9 cellular contexts compared by ENCODE assay signal in genomic region chr6:131949615-131949908, GRCh38. TPM values are rescaled to one million over a fixed set of nuclear protein-coding genes. Genes with fewer than 3 reads are reported as not detected.
DNase-seq lines count a peak whose midpoint lies in the region; ATAC-seq, FAIRE-seq and TF ChIP-seq lines count a peak whose summit lies in the region.
"Had no signal": no experiment of that assay in that cellular context is flagged by ENCODE, and none has a peak within 500 bp of the region (broad histone marks: within the 10 kb centered on the region; RNA-seq: fewer than 3 reads in every experiment).

No MANE protein-coding gene starts in this region.

- H2BK15ac ChIP-seq in H1 (ENCODE audit: low read length): no peak overlapping the region

- H3K27ac ChIP-seq in PC-3 (ENCODE audit: low read length): no peak overlapping the region
- H3K27ac ChIP-seq in H1 (ENCODE audit: low read depth, low read length): no peak overlapping the region
- H3K27ac ChIP-seq in lower lobe of right lung: peak overlapping the region; percentile 91
- H3K27ac ChIP-seq in testis: peak overlapping the region; percentile 75 to 91

- CTCF ChIA-PET in PC-3 (lab: Charles Lee): interaction anchor here (0.6 kb wide), 1 partner anchor 48 kb away, joined by 3 read pairs; no protein-coding TSS in a partner anchor
- CTCF ChIA-PET in H1 (lab: Charles Lee; ENCODE audit: partially characterized antibody): interaction anchor here (0.7 to 5.4 kb wide), 12 partner anchors 12 to 322 kb away, joined by 3 to 36 read pairs (median 3); no protein-coding TSS in a partner anchor
- CTCF ChIA-PET in activated CD8-positive, alpha-beta memory T cell treated with anti-CD3 and anti-CD28 coated beads, Interleukin-2, amount 10 ng/mL, durations not matched to agents 7 days and 5 days (lab: Charles Lee): interaction anchor here (1.1 kb wide), 1 partner anchor 26 kb away, joined by 3 read pairs; no protein-coding TSS in a partner anchor
- CTCF ChIA-PET in activated CD4-positive, alpha-beta T cell treated with anti-CD3 and anti-CD28 coated beads for 36 hours (lab: Charles Lee): interaction anchor here (0.6 to 0.7 kb wide), 5 partner anchors 12 to 430 kb away, joined by 3 to 4 read pairs (median 3); no protein-coding TSS in a partner anchor

- peaks cover 10% of the 10 kb centered on the region for H4K20me1 ChIP-seq in PC-3 (ENCODE audit: low read length)
- H4K20me1 ChIP-seq in H1 (replicated peaks in 1 of 2; ENCODE audit: control insufficient read depth in 1 of 2, insufficient read depth in 2 of 2, low read length in 2 of 2): peaks cover 18 to 19% of the 10 kb centered on the region in 2 experiments

- BruUV-seq in PC-3 (replicated peaks; lab: Mats Ljungman, UMichigan): no TSS peak

- H2BK120ac ChIP-seq in H1 (replicated peaks; ENCODE audit: low read depth, low read length): no peak overlapping the region

- peaks cover 2% of the 10 kb centered on the region; the same call in 1 of the 2 replicates for H3K79me1 ChIP-seq in H1 (ENCODE audit: low read depth, low read length)

- H3K4me1 ChIP-seq in PC-3 (ENCODE audit: insufficient read depth, low read length) (peaks cover 34% of the 10 kb centered on the region), H1 (replicated peaks in 1 of 4; ENCODE audit: control insufficient read depth in 3 of 4, insufficient read depth in 4 of 4, low read length in 3 of 4) (peaks cover 10 to 28% (median 19%) of the 10 kb centered on the region in 4 experiments), lower lobe of right lung (peaks cover 32% of the 10 kb centered on the region), testis (no peaks in the 10 kb centered on the region)

- H3K18ac ChIP-seq in H1 (ENCODE audit: extremely low read depth, low read length): no peak overlapping the region

- intact Hi-C loops in PC-3 (cut with micrococcal nuclease): no loop called here
- intact Hi-C loops in lower lobe of right lung (cut with DNase I): no loop called here
- intact Hi-C loops in testis (cut with DNase I; ENCODE audit: low total_unique reads): no loop called here
- intact Hi-C loops in activated CD4-positive, alpha-beta T cell treated with anti-CD3 and anti-CD28 coated beads for 36 hours (cut with DNase I, micrococcal nuclease): no loop called here

- TF ChIP-seq EP300 in H1 (IDR thresholded peaks at IDR 0.05; ENCODE audit: borderline replicate concordance in 1 of 2, low read depth in 2 of 2, low read length in 2 of 2): no peak

- no peak overlapping the region for H3K4me3 Mint-ChIP-seq in activated CD8-positive, alpha-beta memory T cell treated with anti-CD3 and anti-CD28 coated beads, Interleukin-2, amount 10 ng/mL, durations not matched to agents 7 days and 5 days
- no peak overlapping the region for H3K4me3 Mint-ChIP-seq in activated CD4-positive, alpha-beta T cell treated with anti-CD3 and anti-CD28 coated beads for 36 hours

- TF ChIP-seq POLR2A in H1 (IDR thresholded peaks at IDR 0.05; ENCODE audit: control extremely low read depth in 1 of 2, low read depth in 2 of 2, low read length in 2 of 2): no peak
- TF ChIP-seq POLR2A in testis (IDR thresholded peaks at IDR 0.05): no peak

- no peak overlapping the region for H4K8ac ChIP-seq in H1 (ENCODE audit: extremely low read depth, insufficient read depth, low read length)

- H2AFZ ChIP-seq in PC-3 (ENCODE audit: low read length) (no peak overlapping the region), H1 (ENCODE audit: low read length) (no peak overlapping the region)

- DNase-seq in PC-3 (no peak), H1 (ENCODE audit: low read depth in 1 of 2, low spot score in 2 of 2) (no peak), lower lobe of right lung (no peak), testis (no peak), ureter (ENCODE audit: low spot score) (no peak), NCI-H2227 (lab: John Stamatoyannopoulos, UW; ENCODE audit: unreplicated experiment) (no peak)
- DNase-seq in activated CD8-positive, alpha-beta memory T cell treated with anti-CD3 and anti-CD28 coated beads, Interleukin-2, amount 10 ng/mL, durations not matched to agents 7 days and 5 days: no peak
- no peak for DNase-seq in activated CD4-positive, alpha-beta T cell treated with anti-CD3 and anti-CD28 coated beads for 36 hours
- DNase-seq: SIG-M5 had no signal

- no peak for FAIRE-seq in H1 (lab: Jason Lieb, UNC)

- WGBS in H1 (ENCODE audit: extremely low coverage in 1 of 2, insufficient coverage in 1 of 2, insufficient read length in 1 of 2, insufficient replicate concordance in 2 of 2, low coverage in 1 of 2, low lambda C conversion rate in 2 of 2, missing lambda C conversion rate in 1 of 2), 2 experiments: 89% methylated on average over 3 of the region's 3 CpGs; no CpG with 5 or more reads in 1 of the 2 experiments
- WGBS in testis, 2 donors: 21 to 35% methylated on average over 3 of the region's 3 CpGs

- H3K23me2 ChIP-seq in H1 (ENCODE audit: low read depth, low read length): peaks cover 8% of the 10 kb centered on the region

- H3K36me3 Mint-ChIP-seq in activated CD8-positive, alpha-beta memory T cell treated with anti-CD3 and anti-CD28 coated beads, Interleukin-2, amount 10 ng/mL, durations not matched to agents 7 days and 5 days: no peaks in the 10 kb centered on the region
- H3K36me3 Mint-ChIP-seq in activated CD4-positive, alpha-beta T cell treated with anti-CD3 and anti-CD28 coated beads for 36 hours (ENCODE audit: low read depth): no peaks in the 10 kb centered on the region

- H3K4me1 Mint-ChIP-seq in activated CD8-positive, alpha-beta memory T cell treated with anti-CD3 and anti-CD28 coated beads, Interleukin-2, amount 10 ng/mL, durations not matched to agents 7 days and 5 days: peaks cover 11% of the 10 kb centered on the region
- peaks cover 9% of the 10 kb centered on the region for H3K4me1 Mint-ChIP-seq in activated CD4-positive, alpha-beta T cell treated with anti-CD3 and anti-CD28 coated beads for 36 hours

- POLR2A ChIA-PET in PC-3 (lab: Charles Lee; ENCODE audit: unreplicated experiment) (no interaction called here), H1 (lab: Charles Lee; ENCODE audit: partially characterized antibody) (interaction anchor here (0.7 to 8.8 kb wide), 28 partner anchors 11 to 340 kb away, joined by 3 to 216 read pairs (median 6); no protein-coding TSS in a partner anchor)
- POLR2A ChIA-PET in activated CD4-positive, alpha-beta T cell treated with anti-CD3 and anti-CD28 coated beads for 36 hours (lab: Charles Lee): no interaction called here

- no peaks in the 10 kb centered on the region for H3K9me3 Mint-ChIP-seq in activated CD8-positive, alpha-beta memory T cell treated with anti-CD3 and anti-CD28 coated beads, Interleukin-2, amount 10 ng/mL, durations not matched to agents 7 days and 5 days (ENCODE audit: low read depth)
- no peaks in the 10 kb centered on the region for H3K9me3 Mint-ChIP-seq in activated CD4-positive, alpha-beta T cell treated with anti-CD3 and anti-CD28 coated beads for 36 hours (ENCODE audit: low read depth)

- H3K23ac ChIP-seq in H1 (ENCODE audit: insufficient read length): no peak overlapping the region

- no peak overlapping the region for H3K27ac Mint-ChIP-seq in activated CD8-positive, alpha-beta memory T cell treated with anti-CD3 and anti-CD28 coated beads, Interleukin-2, amount 10 ng/mL, durations not matched to agents 7 days and 5 days
- H3K27ac Mint-ChIP-seq in activated CD4-positive, alpha-beta T cell treated with anti-CD3 and anti-CD28 coated beads for 36 hours: no peak overlapping the region

- TF ChIP-seq RAD21 in H1 (IDR thresholded peaks at IDR 0.05 in 1 of 2, conservative IDR thresholded peaks at IDR 0.05 in 1 of 2; ENCODE audit: low read depth in 2 of 2, low read length in 2 of 2): no peak

- H3K79me2 ChIP-seq in PC-3 (ENCODE audit: low read length): peaks cover 12% of the 10 kb centered on the region
- peaks cover 0 to 29% of the 10 kb centered on the region in 2 experiments; a peak in 3 of 4 replicates for H3K79me2 ChIP-seq in H1 (ENCODE audit: control insufficient read depth in 1 of 2, insufficient read depth in 2 of 2, low read length in 2 of 2)

- no peak overlapping the region for H3K14ac ChIP-seq in H1 (ENCODE audit: insufficient read length)

- H3K4me2 ChIP-seq in PC-3 (ENCODE audit: low read length) (peak overlapping the region; percentile 96), H1 (ENCODE audit: insufficient read depth in 1 of 2, low read depth in 2 of 2, low read length in 2 of 2) (peak overlapping the region; percentile 99 to 100)

- H3F3A ChIP-seq in PC-3 (ENCODE audit: low read length, unreplicated experiment): no peaks in the 10 kb centered on the region

- H4K5ac ChIP-seq in H1 (ENCODE audit: insufficient read length, low read depth, low read length): no peak overlapping the region

- no peaks in the 10 kb centered on the region for H3K9me2 ChIP-seq in PC-3 (replicated peaks; ENCODE audit: low read length)

- TF ChIP-seq CTCF in PC-3 (conservative IDR thresholded peaks at IDR 0.05; ENCODE audit: low read depth, low read length) (no peak), H1 (IDR thresholded peaks at IDR 0.05; ENCODE audit: control extremely low read depth in 1 of 3, insufficient read depth in 1 of 3, low read depth in 1 of 3, low read length in 3 of 3) (no peak), lower lobe of right lung (IDR thresholded peaks at IDR 0.05) (no peak), testis (IDR thresholded peaks at IDR 0.05) (no peak)

- H2BK20ac ChIP-seq in H1 (ENCODE audit: low read length): no peak overlapping the region

- H2BK12ac ChIP-seq in H1 (ENCODE audit: low read depth, low read length): no peak overlapping the region

- H3K27me3 Mint-ChIP-seq in activated CD8-positive, alpha-beta memory T cell treated with anti-CD3 and anti-CD28 coated beads, Interleukin-2, amount 10 ng/mL, durations not matched to agents 7 days and 5 days: peaks cover 73% of the 10 kb centered on the region
- peaks cover 57% of the 10 kb centered on the region for H3K27me3 Mint-ChIP-seq in activated CD4-positive, alpha-beta T cell treated with anti-CD3 and anti-CD28 coated beads for 36 hours

- H3K27me3 ChIP-seq in PC-3 (ENCODE audit: low read length) (no peaks in the 10 kb centered on the region), H1 (replicated peaks in 1 of 4; ENCODE audit: control insufficient read depth in 3 of 4, extremely low read depth in 1 of 4, insufficient read depth in 3 of 4, low read length in 3 of 4) (no peaks in the 10 kb centered on the region), lower lobe of right lung (ENCODE audit: low read depth) (no peaks in the 10 kb centered on the region), testis (no peaks in the 10 kb centered on the region)

- peaks cover 11% of the 10 kb centered on the region; the same call in 1 of the 2 replicates for H3K36me3 ChIP-seq in PC-3 (ENCODE audit: low read depth, low read length)
- H3K36me3 ChIP-seq in H1 (ENCODE audit: control insufficient read depth in 2 of 4, insufficient read depth in 4 of 4, low read length in 3 of 4): peaks cover 2 to 35% (median 16%) of the 10 kb centered on the region in 4 experiments; a peak in 7 of 8 replicates
- no peaks in the 10 kb centered on the region for H3K36me3 ChIP-seq in lower lobe of right lung
- no peaks in the 10 kb centered on the region for H3K36me3 ChIP-seq in testis (ENCODE audit: low read depth, missing control alignments)

- ATAC-seq in PC-3: no peak
- no peak for ATAC-seq in lower lobe of right lung
- no peak for ATAC-seq in activated CD8-positive, alpha-beta memory T cell treated with anti-CD3 and anti-CD28 coated beads, Interleukin-2, amount 10 ng/mL, durations not matched to agents 7 days and 5 days
- no peak for ATAC-seq in activated CD4-positive, alpha-beta T cell treated with anti-CD3 and anti-CD28 coated beads for 36 hours

- no peaks in the 10 kb centered on the region for H3K9me3 ChIP-seq in PC-3 (ENCODE audit: low read length)
- H3K9me3 ChIP-seq in H1 (ENCODE audit: insufficient read depth in 2 of 2, low read depth in 1 of 2, low read length in 1 of 2): no peaks in the 10 kb centered on the region
- no peaks in the 10 kb centered on the region for H3K9me3 ChIP-seq in lower lobe of right lung
- H3K9me3 ChIP-seq in testis: no peaks in the 10 kb centered on the region

- H3K9ac ChIP-seq in PC-3 (ENCODE audit: low read length) (no peak overlapping the region), H1 (replicated peaks in 1 of 4; ENCODE audit: extremely low read depth in 1 of 4, low read depth in 3 of 4, low read length in 3 of 4) (peak overlapping the region in 2 of 4 experiments; percentile 87 to 94; a peak in 1 of 7 replicates)

- H3K56ac ChIP-seq in H1 (replicated peaks; ENCODE audit: insufficient read length, low read depth, low read length): no peak overlapping the region

- no peak overlapping the region for H3K4ac ChIP-seq in H1 (replicated peaks; ENCODE audit: insufficient read length, low read depth, low read length)

- H2BK5ac ChIP-seq in H1 (ENCODE audit: low read depth, low read length): no peak overlapping the region

- no peak overlapping the region for H4K91ac ChIP-seq in H1 (replicated peaks; ENCODE audit: insufficient read length, low read length)

- H3K4me3 ChIP-seq in PC-3 (ENCODE audit: low read length) (peak overlapping the region; percentile 86), H1 (ENCODE audit: extremely low read depth in 1 of 4, insufficient read depth in 2 of 4, low read depth in 3 of 4, low read length in 4 of 4) (peak overlapping the region; percentile 72 to 98 (median 90); a peak in 7 of 8 replicates), lower lobe of right lung (peak overlapping the region; percentile 61), testis (peak overlapping the region; percentile 73 to 81)

- no peak overlapping the region for H2AK5ac ChIP-seq in H1 (ENCODE audit: low read depth, low read length)

RNA-seq across cellular contexts. Expression of gene CCN2, which starts 1.6 kb away (rescaled TPM):
- total RNA-seq in PC-3 (2014; rRNA removed): 33.2 and 34.4 TPM in 2 replicates
- 105 and 107 TPM in 2 replicates for total RNA-seq in H1 (2021; fragmentation: NEBNext Ultra II Directional; extraction: Animal tissue kit (Norgen Biotek cat#: 25700))
- polyA plus RNA-seq in H1 (2011; rRNA removed): 25.0 and 47.5 TPM in 2 replicates
- polyA plus RNA-seq in H1 (2011; cell fraction: cytosol; rRNA removed): 41.2 TPM
- 63.0 TPM for polyA plus RNA-seq in H1 (2011; cell fraction: nucleus; rRNA removed)
- polyA plus RNA-seq in H1 (2012, experiment 1 of 2): 45.9 to 78.2 TPM (median 57.8 TPM) in 4 replicates
- polyA plus RNA-seq in H1 (2012, experiment 2 of 2): 40.3 TPM
- 74.6 TPM for polyA plus RNA-seq in H1 (2013, experiment 1 of 2)
- 92.4 TPM for polyA plus RNA-seq in H1 (2013, experiment 2 of 2)
- 15.8 and 28.5 TPM in 2 replicates for polyA minus RNA-seq in H1 (2011; rRNA and poly(A)+ RNA removed)
- 40.0 TPM for polyA minus RNA-seq in H1 (2011; cell fraction: cytosol; rRNA and poly(A)+ RNA removed)
- 69.8 TPM for polyA minus RNA-seq in H1 (2011; cell fraction: nucleus; rRNA and poly(A)+ RNA removed)
- 83.1 TPM for total RNA-seq in lower lobe of right lung
- total RNA-seq in testis: 10 to 100 TPM; 39.1 to 50.2 TPM
- 50.4 TPM for polyA plus RNA-seq in testis (ENCODE audit: insufficient read depth, low read depth, low replicate concordance)
- total RNA-seq in ureter: 70.9 TPM
- not detected for total RNA-seq in activated CD8-positive, alpha-beta memory T cell treated with anti-CD3 and anti-CD28 coated beads, Interleukin-2, amount 10 ng/mL, durations not matched to agents 7 days and 5 days
- total RNA-seq in activated CD4-positive, alpha-beta T cell treated with anti-CD3 and anti-CD28 coated beads for 36 hours: not detected

Comparison
In these comparisons a context has a peak if more than half of its experiments do, and no peak if none do; other contexts are left out.
1. H3K27ac ChIP-seq: peak in lower lobe of right lung (single experiment) and testis (2 of 2); none in PC-3 (single experiment) and H1 (single experiment).
2. RNA of gene CCN2, which starts 1.6 kb away (total RNA-seq): 105 to 107 TPM in H1, 83.1 TPM in lower lobe of right lung (single experiment), 70.9 TPM in ureter (single experiment), 39.1 to 50.2 TPM in testis and 33.2 to 34.4 TPM in PC-3; not detected in activated CD4-positive, alpha-beta T cell treated with anti-CD3 and anti-CD28 coated beads for 36 hours and not detected in activated CD8-positive, alpha-beta memory T cell treated with anti-CD3 and anti-CD28 coated beads, Interleukin-2, amount 10 ng/mL, durations not matched to agents 7 days and 5 days; every median in the first group is over 10 times any median in the second.
3. Peak in every context shown above with its lines, with median percentiles within 50 percentile points of each other: H3K4me3 ChIP-seq.